23 cellular contexts compared by ENCODE assay signal in genomic region chr2:127075821-127076220, GRCh38. TPM values are rescaled to one million over a fixed set of nuclear protein-coding genes. Genes with fewer than 3 reads are reported as not detected.
DNase-seq lines count a peak whose midpoint lies in the region; ATAC-seq and TF ChIP-seq lines count a peak whose summit lies in the region.
"Had no signal": no experiment of that assay in that cellular context is flagged by ENCODE, and none has a peak within 500 bp of the region (broad histone marks: within the 10 kb centered on the region; RNA-seq: fewer than 3 reads in every experiment).

No MANE protein-coding gene starts in this region.

- no peak overlapping the region for H3K9ac ChIP-seq in mammary epithelial cell (ENCODE audit: insufficient read depth, low read length)

- H3K36me3 Mint-ChIP-seq in activated naive CD8-positive, alpha-beta T cell = no peaks in the 10 kb centered on the region
- no peaks in the 10 kb centered on the region for H3K36me3 Mint-ChIP-seq in activated naive CD8-positive, alpha-beta T cell treated with anti-CD3 and anti-CD28 coated beads, Interleukin-2, amount 50 U/mL, for 24 hours (ENCODE audit: low read depth)
- peaks cover 19% of the 10 kb centered on the region for H3K36me3 Mint-ChIP-seq in central memory CD8-positive, alpha-beta T cell (ENCODE audit: insufficient read depth)
- H3K36me3 Mint-ChIP-seq in nephron (ENCODE audit: low read depth) = peaks cover 9% of the 10 kb centered on the region

- no peaks in the 10 kb centered on the region for H3K79me2 ChIP-seq in mammary epithelial cell (ENCODE audit: insufficient read depth, low read length)

- no peaks in the 10 kb centered on the region for H3K27me3 ChIP-seq in vagina
- H3K27me3 ChIP-seq in mammary epithelial cell (ENCODE audit: insufficient read depth, low read length) = no peaks in the 10 kb centered on the region
- H3K27me3 ChIP-seq: ascending aorta, pancreas, right atrium auricular region, stomach had no signal

- TF ChIP-seq POLR2A in vagina (IDR thresholded peaks at IDR 0.05) (no peak), lower leg skin (IDR thresholded peaks at IDR 0.05) (no peak)

- H3K27ac ChIP-seq in vagina (peak overlapping the region; percentile 95), mammary epithelial cell (ENCODE audit: insufficient read depth, low read depth, low read length) (no peak overlapping the region)
- H3K27ac ChIP-seq: ascending aorta, pancreas, right atrium auricular region had no signal

- DNase-seq in activated naive CD8-positive, alpha-beta T cell treated with anti-CD3 and anti-CD28 coated beads, Interleukin-2, amount 50 U/mL, for 24 hours = no peak
- no peak for DNase-seq in central memory CD8-positive, alpha-beta T cell (ENCODE audit: low spot score in 2 of 2)
- no peak for DNase-seq in vagina (ENCODE audit: extremely low spot score in 2 of 2)
- DNase-seq in mammary epithelial cell = no peak
- no peak for DNase-seq in lower leg skin (ENCODE audit: low spot score in 2 of 2)
- DNase-seq: activated CD4-positive, CD25-positive, alpha-beta regulatory T cell treated with anti-CD3 and anti-CD28 coated beads, Interleukin-2, amount 50 U/mL, for 72 hours; H9; kidney; NCI-H146; NCI-H526 treated with DMSO at 0.1 percent for 48 hours; pancreas; stimulated activated CD4-positive, alpha-beta T cell treated with anti-CD3 and anti-CD28 coated beads, Interleukin-12 subunit alpha, Interleukin-12 subunit beta, amount 100 ng/mL, for 4 hours; stimulated activated CD4-positive, alpha-beta T cell treated with anti-CD3 and anti-CD28 coated beads, Interleukin-4, amount 100 ng/mL, for 4 hours; stomach; trophoblast cell had no signal

- no peak for ATAC-seq in activated naive CD8-positive, alpha-beta T cell treated with anti-CD3 and anti-CD28 coated beads, Interleukin-2, amount 50 U/mL, for 24 hours
- ATAC-seq in central memory CD8-positive, alpha-beta T cell (replicated peaks; ENCODE audit: extremely low read depth, poor library complexity, severe bottlenecking) = no peak
- no peak for ATAC-seq in GM21447 (IDR thresholded peaks at IDR 0.05; ENCODE audit: unreplicated experiment)
- ATAC-seq: A549, pancreas had no signal

- no peaks in the 10 kb centered on the region for H3K27me3 Mint-ChIP-seq in activated naive CD8-positive, alpha-beta T cell
- no peaks in the 10 kb centered on the region for H3K27me3 Mint-ChIP-seq in activated naive CD8-positive, alpha-beta T cell treated with anti-CD3 and anti-CD28 coated beads, Interleukin-2, amount 50 U/mL, for 24 hours
- no peaks in the 10 kb centered on the region for H3K27me3 Mint-ChIP-seq in central memory CD8-positive, alpha-beta T cell
- no peaks in the 10 kb centered on the region for H3K27me3 Mint-ChIP-seq in nephron (ENCODE audit: low read depth)

- no peaks in the 10 kb centered on the region for H3K9me3 Mint-ChIP-seq in activated naive CD8-positive, alpha-beta T cell (ENCODE audit: low read depth)
- H3K9me3 Mint-ChIP-seq in activated naive CD8-positive, alpha-beta T cell treated with anti-CD3 and anti-CD28 coated beads, Interleukin-2, amount 50 U/mL, for 24 hours = no peaks in the 10 kb centered on the region
- H3K9me3 Mint-ChIP-seq in central memory CD8-positive, alpha-beta T cell = no peaks in the 10 kb centered on the region
- no peaks in the 10 kb centered on the region for H3K9me3 Mint-ChIP-seq in nephron
- H3K9me3 Mint-ChIP-seq: H9 had no signal

- no peak for TF ChIP-seq CTCF in nephron (IDR thresholded peaks at IDR 0.05; ENCODE audit: unreplicated experiment in 3 of 3)
- TF ChIP-seq CTCF in vagina (IDR thresholded peaks at IDR 0.05) = no peak
- no peak for TF ChIP-seq CTCF in mammary epithelial cell (conservative IDR thresholded peaks at IDR 0.05 in 1 of 2, IDR thresholded peaks at IDR 0.05 in 1 of 2; ENCODE audit: extremely low read depth in 1 of 2, insufficient read depth in 1 of 2, low read depth in 1 of 2, low read length in 2 of 2)
- no peak for TF ChIP-seq CTCF in lower leg skin (IDR thresholded peaks at IDR 0.05)

- no peak overlapping the region for H3K4me3 Mint-ChIP-seq in activated naive CD8-positive, alpha-beta T cell
- H3K4me3 Mint-ChIP-seq in activated naive CD8-positive, alpha-beta T cell treated with anti-CD3 and anti-CD28 coated beads, Interleukin-2, amount 50 U/mL, for 24 hours = no peak overlapping the region
- no peak overlapping the region for H3K4me3 Mint-ChIP-seq in central memory CD8-positive, alpha-beta T cell
- H3K4me3 Mint-ChIP-seq in nephron = no peak overlapping the region

- in situ Hi-C loops in mammary epithelial cell (cut with MboI; ENCODE audit: low sequenced_read_pairs in 2 of 2) = no loop called here

- H3K4me1 Mint-ChIP-seq in activated naive CD8-positive, alpha-beta T cell (ENCODE audit: low read depth) = peaks cover 58% of the 10 kb centered on the region
- H3K4me1 Mint-ChIP-seq in activated naive CD8-positive, alpha-beta T cell treated with anti-CD3 and anti-CD28 coated beads, Interleukin-2, amount 50 U/mL, for 24 hours = peaks cover 49% of the 10 kb centered on the region
- H3K4me1 Mint-ChIP-seq in central memory CD8-positive, alpha-beta T cell = peaks cover 73% of the 10 kb centered on the region
- peaks cover 71% of the 10 kb centered on the region for H3K4me1 Mint-ChIP-seq in nephron

- dilution Hi-C loops in mammary epithelial cell (cut with HindIII; ENCODE audit: low sequenced_read_pairs) = loop anchor here (5.0 kb wide), 1 partner anchor 101 kb away; no protein-coding TSS in a partner anchor

- H3K36me3 ChIP-seq in vagina (no peaks in the 10 kb centered on the region), mammary epithelial cell (ENCODE audit: insufficient read depth, low read length) (no peaks in the 10 kb centered on the region)
- H3K36me3 ChIP-seq: ascending aorta, pancreas, right atrium auricular region had no signal

- CTCF ChIA-PET in mammary epithelial cell (lab: Charles Lee; ENCODE audit: low non-redundant PET) = no interaction called here

- peaks cover 78% of the 10 kb centered on the region for H3K4me1 ChIP-seq in vagina
- H3K4me1 ChIP-seq in mammary epithelial cell (ENCODE audit: insufficient read depth, low read length) = no peaks in the 10 kb centered on the region
- H3K4me1 ChIP-seq: pancreas had no signal

- no peak overlapping the region for H3K4me2 ChIP-seq in mammary epithelial cell (ENCODE audit: insufficient read depth, low read depth, low read length)
- H3K4me2 ChIP-seq: A549 had no signal

- H2AFZ ChIP-seq in mammary epithelial cell (ENCODE audit: low read depth, low read length) = no peak overlapping the region

- H3K4me3 ChIP-seq in vagina (no peak overlapping the region), mammary epithelial cell (replicated peaks in 1 of 3; ENCODE audit: insufficient read depth in 1 of 3, low read depth in 2 of 3, low read length in 3 of 3) (no peak overlapping the region), lower leg skin (ENCODE audit: low read depth, poor library complexity, severe bottlenecking) (no peak overlapping the region)
- H3K4me3 ChIP-seq: A549, ascending aorta, GM12878, lung, pancreas, right atrium auricular region, stomach had no signal

- peak overlapping the region; percentile 85 for H3K27ac Mint-ChIP-seq in activated naive CD8-positive, alpha-beta T cell
- no peak overlapping the region for H3K27ac Mint-ChIP-seq in activated naive CD8-positive, alpha-beta T cell treated with anti-CD3 and anti-CD28 coated beads, Interleukin-2, amount 50 U/mL, for 24 hours
- H3K27ac Mint-ChIP-seq in central memory CD8-positive, alpha-beta T cell (ENCODE audit: low read depth) = peak overlapping the region; percentile 98
- peak overlapping the region in 2 of 3 experiments; percentile 37 to 77 for H3K27ac Mint-ChIP-seq in nephron

- no CpG with 5 or more reads among the region's 6 CpGs for WGBS in mammary epithelial cell (ENCODE audit: low coverage, missing lambda C conversion rate)
- 91 to 98% methylated on average over 6 of the region's 6 CpGs for WGBS in lower leg skin, 2 donors

- intact Hi-C loops in vagina (cut with DNase I) = no loop called here
- intact Hi-C loops in mammary epithelial cell (cut with micrococcal nuclease) = no loop called here
- intact Hi-C loops in lower leg skin (cut with DNase I; ENCODE audit: low total_unique reads) = no loop called here

- H3K9me3 ChIP-seq in vagina = no peaks in the 10 kb centered on the region
- no peaks in the 10 kb centered on the region for H3K9me3 ChIP-seq in mammary epithelial cell (replicated peaks; ENCODE audit: insufficient read depth, low read length)
- H3K9me3 ChIP-seq: A549, ascending aorta, pancreas, right atrium auricular region, stomach had no signal

- H4K20me1 ChIP-seq in mammary epithelial cell (ENCODE audit: insufficient read depth, low read length) = no peaks in the 10 kb centered on the region

- BruUV-seq in mammary epithelial cell (replicated peaks; lab: Mats Ljungman, UMichigan) = no TSS peak

RNA-seq across cellular contexts. Expression of gene BIN1, which starts 31.1 kb away (rescaled TPM):
- total RNA-seq in vagina (60.9 TPM), mammary epithelial cell (1 to 10 TPM; 5.1 to 7.3 TPM), lower leg skin (10 to 100 TPM in 2 of 4 donors, 1 to 10 TPM in 2; 8.4 to 18.2 (median 9.8) TPM)
- polyA plus RNA-seq in mammary epithelial cell = 0.88 TPM
- polyA minus RNA-seq in mammary epithelial cell = not detected
